In the genomic region with DNA sequence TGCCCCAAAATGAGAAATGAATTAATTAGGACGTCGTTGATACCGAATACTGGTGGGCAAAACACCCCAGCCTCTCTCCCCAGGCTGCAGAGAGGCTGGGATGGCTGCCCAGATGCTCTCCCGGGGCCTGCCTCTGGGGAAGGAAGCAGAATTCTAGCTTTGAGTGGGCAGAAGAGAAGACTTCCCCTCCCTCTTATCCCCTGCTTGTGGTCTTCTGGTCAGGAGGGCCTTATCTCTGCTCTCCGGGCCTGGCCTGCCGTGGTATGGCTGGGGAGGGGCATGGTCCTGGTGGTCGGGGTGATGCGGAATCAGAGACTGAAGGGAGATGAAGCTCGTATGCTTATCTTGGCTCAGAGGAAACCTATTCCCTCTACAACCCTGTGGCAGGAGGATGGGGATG, we compare ENCODE assay signal across 1 cellular context.
TF ChIP-seq lines count a peak whose summit lies in the region.

No MANE protein-coding gene starts in this region.

TF ChIP-seq in K562, 482 proteins besides CTCF, POLR2A, EP300 and RAD21 (continued from another document and continues in another):
- TF ChIP-seq, protein P1, sequence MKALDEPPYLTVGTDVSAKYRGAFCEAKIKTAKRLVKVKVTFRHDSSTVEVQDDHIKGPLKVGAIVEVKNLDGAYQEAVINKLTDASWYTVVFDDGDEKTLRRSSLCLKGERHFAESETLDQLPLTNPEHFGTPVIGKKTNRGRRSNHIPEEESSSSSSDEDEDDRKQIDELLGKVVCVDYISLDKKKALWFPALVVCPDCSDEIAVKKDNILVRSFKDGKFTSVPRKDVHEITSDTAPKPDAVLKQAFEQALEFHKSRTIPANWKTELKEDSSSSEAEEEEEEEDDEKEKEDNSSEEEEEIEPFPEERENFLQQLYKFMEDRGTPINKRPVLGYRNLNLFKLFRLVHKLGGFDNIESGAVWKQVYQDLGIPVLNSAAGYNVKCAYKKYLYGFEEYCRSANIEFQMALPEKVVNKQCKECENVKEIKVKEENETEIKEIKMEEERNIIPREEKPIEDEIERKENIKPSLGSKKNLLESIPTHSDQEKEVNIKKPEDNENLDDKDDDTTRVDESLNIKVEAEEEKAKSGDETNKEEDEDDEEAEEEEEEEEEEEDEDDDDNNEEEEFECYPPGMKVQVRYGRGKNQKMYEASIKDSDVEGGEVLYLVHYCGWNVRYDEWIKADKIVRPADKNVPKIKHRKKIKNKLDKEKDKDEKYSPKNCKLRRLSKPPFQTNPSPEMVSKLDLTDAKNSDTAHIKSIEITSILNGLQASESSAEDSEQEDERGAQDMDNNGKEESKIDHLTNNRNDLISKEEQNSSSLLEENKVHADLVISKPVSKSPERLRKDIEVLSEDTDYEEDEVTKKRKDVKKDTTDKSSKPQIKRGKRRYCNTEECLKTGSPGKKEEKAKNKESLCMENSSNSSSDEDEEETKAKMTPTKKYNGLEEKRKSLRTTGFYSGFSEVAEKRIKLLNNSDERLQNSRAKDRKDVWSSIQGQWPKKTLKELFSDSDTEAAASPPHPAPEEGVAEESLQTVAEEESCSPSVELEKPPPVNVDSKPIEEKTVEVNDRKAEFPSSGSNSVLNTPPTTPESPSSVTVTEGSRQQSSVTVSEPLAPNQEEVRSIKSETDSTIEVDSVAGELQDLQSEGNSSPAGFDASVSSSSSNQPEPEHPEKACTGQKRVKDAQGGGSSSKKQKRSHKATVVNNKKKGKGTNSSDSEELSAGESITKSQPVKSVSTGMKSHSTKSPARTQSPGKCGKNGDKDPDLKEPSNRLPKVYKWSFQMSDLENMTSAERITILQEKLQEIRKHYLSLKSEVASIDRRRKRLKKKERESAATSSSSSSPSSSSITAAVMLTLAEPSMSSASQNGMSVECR (CRISPR knock-in tag; IDR thresholded peaks at IDR 0.05) = no peak
- TF ChIP-seq, protein P2, sequence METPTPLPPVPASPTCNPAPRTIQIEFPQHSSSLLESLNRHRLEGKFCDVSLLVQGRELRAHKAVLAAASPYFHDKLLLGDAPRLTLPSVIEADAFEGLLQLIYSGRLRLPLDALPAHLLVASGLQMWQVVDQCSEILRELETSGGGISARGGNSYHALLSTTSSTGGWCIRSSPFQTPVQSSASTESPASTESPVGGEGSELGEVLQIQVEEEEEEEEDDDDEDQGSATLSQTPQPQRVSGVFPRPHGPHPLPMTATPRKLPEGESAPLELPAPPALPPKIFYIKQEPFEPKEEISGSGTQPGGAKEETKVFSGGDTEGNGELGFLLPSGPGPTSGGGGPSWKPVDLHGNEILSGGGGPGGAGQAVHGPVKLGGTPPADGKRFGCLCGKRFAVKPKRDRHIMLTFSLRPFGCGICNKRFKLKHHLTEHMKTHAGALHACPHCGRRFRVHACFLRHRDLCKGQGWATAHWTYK (CRISPR knock-in tag; IDR thresholded peaks at IDR 0.05) = no peak
- TF ChIP-seq ZNF77 (CRISPR knock-in tag; IDR thresholded peaks at IDR 0.05) (no peak), CBX3 (IDR thresholded peaks at IDR 0.05; ENCODE audit: borderline replicate concordance in 1 of 2, low read length in 2 of 2) (no peak), SMARCE1 (IDR thresholded peaks at IDR 0.05) (peak; percentile 84), NFE2 (IDR thresholded peaks at IDR 0.05; ENCODE audit: low read depth) (no peak), ZNF699 (CRISPR knock-in tag; IDR thresholded peaks at IDR 0.05; ENCODE audit: insufficient replicate concordance) (no peak), ZNF707 (CRISPR knock-in tag; conservative IDR thresholded peaks at IDR 0.05) (no peak), ZNF175 (CRISPR knock-in tag; IDR thresholded peaks at IDR 0.05; ENCODE audit: low read depth) (no peak), ZFP1 (CRISPR knock-in tag; IDR thresholded peaks at IDR 0.05) (no peak), SLC30A9 (CRISPR knock-in tag; IDR thresholded peaks at IDR 0.05) (no peak), HDAC3 (IDR thresholded peaks at IDR 0.05; ENCODE audit: borderline replicate concordance, partially characterized antibody) (peak; percentile 21), KAT8 (IDR thresholded peaks at IDR 0.05; ENCODE audit: low read depth) (no peak), BRD9 (IDR thresholded peaks at IDR 0.05; ENCODE audit: low read depth, partially characterized antibody) (no peak), NCOA1 (IDR thresholded peaks at IDR 0.05; ENCODE audit: low read depth) (no peak), YY1 (IDR thresholded peaks at IDR 0.05; ENCODE audit: borderline replicate concordance in 1 of 3, control insufficient read depth in 1 of 3, extremely low read depth in 1 of 3, insufficient read depth in 3 of 3, insufficient read length in 1 of 3, insufficient replicate concordance in 2 of 3, low read depth in 1 of 3, low read length in 2 of 3) (no peak)
- TF ChIP-seq, protein P3, sequence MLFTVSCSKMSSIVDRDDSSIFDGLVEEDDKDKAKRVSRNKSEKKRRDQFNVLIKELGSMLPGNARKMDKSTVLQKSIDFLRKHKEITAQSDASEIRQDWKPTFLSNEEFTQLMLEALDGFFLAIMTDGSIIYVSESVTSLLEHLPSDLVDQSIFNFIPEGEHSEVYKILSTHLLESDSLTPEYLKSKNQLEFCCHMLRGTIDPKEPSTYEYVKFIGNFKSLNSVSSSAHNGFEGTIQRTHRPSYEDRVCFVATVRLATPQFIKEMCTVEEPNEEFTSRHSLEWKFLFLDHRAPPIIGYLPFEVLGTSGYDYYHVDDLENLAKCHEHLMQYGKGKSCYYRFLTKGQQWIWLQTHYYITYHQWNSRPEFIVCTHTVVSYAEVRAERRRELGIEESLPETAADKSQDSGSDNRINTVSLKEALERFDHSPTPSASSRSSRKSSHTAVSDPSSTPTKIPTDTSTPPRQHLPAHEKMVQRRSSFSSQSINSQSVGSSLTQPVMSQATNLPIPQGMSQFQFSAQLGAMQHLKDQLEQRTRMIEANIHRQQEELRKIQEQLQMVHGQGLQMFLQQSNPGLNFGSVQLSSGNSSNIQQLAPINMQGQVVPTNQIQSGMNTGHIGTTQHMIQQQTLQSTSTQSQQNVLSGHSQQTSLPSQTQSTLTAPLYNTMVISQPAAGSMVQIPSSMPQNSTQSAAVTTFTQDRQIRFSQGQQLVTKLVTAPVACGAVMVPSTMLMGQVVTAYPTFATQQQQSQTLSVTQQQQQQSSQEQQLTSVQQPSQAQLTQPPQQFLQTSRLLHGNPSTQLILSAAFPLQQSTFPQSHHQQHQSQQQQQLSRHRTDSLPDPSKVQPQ (CRISPR knock-in tag; IDR thresholded peaks at IDR 0.05; ENCODE audit: borderline replicate concordance) = no peak
- TF ChIP-seq, protein P4, sequence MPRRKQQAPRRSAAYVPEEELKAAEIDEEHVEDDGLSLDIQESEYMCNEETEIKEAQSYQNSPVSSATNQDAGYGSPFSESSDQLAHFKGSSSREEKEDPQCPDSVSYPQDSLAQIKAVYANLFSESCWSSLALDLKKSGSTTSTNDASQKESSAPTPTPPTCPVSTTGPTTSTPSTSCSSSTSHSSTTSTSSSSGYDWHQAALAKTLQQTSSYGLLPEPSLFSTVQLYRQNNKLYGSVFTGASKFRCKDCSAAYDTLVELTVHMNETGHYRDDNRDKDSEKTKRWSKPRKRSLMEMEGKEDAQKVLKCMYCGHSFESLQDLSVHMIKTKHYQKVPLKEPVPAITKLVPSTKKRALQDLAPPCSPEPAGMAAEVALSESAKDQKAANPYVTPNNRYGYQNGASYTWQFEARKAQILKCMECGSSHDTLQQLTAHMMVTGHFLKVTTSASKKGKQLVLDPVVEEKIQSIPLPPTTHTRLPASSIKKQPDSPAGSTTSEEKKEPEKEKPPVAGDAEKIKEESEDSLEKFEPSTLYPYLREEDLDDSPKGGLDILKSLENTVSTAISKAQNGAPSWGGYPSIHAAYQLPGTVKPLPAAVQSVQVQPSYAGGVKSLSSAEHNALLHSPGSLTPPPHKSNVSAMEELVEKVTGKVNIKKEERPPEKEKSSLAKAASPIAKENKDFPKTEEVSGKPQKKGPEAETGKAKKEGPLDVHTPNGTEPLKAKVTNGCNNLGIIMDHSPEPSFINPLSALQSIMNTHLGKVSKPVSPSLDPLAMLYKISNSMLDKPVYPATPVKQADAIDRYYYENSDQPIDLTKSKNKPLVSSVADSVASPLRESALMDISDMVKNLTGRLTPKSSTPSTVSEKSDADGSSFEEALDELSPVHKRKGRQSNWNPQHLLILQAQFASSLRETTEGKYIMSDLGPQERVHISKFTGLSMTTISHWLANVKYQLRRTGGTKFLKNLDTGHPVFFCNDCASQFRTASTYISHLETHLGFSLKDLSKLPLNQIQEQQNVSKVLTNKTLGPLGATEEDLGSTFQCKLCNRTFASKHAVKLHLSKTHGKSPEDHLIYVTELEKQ (CRISPR knock-in tag; IDR thresholded peaks at IDR 0.05) = no peak
- TF ChIP-seq, protein P5, sequence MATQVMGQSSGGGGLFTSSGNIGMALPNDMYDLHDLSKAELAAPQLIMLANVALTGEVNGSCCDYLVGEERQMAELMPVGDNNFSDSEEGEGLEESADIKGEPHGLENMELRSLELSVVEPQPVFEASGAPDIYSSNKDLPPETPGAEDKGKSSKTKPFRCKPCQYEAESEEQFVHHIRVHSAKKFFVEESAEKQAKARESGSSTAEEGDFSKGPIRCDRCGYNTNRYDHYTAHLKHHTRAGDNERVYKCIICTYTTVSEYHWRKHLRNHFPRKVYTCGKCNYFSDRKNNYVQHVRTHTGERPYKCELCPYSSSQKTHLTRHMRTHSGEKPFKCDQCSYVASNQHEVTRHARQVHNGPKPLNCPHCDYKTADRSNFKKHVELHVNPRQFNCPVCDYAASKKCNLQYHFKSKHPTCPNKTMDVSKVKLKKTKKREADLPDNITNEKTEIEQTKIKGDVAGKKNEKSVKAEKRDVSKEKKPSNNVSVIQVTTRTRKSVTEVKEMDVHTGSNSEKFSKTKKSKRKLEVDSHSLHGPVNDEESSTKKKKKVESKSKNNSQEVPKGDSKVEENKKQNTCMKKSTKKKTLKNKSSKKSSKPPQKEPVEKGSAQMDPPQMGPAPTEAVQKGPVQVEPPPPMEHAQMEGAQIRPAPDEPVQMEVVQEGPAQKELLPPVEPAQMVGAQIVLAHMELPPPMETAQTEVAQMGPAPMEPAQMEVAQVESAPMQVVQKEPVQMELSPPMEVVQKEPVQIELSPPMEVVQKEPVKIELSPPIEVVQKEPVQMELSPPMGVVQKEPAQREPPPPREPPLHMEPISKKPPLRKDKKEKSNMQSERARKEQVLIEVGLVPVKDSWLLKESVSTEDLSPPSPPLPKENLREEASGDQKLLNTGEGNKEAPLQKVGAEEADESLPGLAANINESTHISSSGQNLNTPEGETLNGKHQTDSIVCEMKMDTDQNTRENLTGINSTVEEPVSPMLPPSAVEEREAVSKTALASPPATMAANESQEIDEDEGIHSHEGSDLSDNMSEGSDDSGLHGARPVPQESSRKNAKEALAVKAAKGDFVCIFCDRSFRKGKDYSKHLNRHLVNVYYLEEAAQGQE (CRISPR knock-in tag; IDR thresholded peaks at IDR 0.05; ENCODE audit: low read depth) = no peak
- TF ChIP-seq, protein P6, sequence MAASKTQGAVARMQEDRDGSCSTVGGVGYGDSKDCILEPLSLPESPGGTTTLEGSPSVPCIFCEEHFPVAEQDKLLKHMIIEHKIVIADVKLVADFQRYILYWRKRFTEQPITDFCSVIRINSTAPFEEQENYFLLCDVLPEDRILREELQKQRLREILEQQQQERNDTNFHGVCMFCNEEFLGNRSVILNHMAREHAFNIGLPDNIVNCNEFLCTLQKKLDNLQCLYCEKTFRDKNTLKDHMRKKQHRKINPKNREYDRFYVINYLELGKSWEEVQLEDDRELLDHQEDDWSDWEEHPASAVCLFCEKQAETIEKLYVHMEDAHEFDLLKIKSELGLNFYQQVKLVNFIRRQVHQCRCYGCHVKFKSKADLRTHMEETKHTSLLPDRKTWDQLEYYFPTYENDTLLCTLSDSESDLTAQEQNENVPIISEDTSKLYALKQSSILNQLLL (CRISPR knock-in tag; IDR thresholded peaks at IDR 0.05; ENCODE audit: borderline replicate concordance) = no peak
- TF ChIP-seq, protein P7, sequence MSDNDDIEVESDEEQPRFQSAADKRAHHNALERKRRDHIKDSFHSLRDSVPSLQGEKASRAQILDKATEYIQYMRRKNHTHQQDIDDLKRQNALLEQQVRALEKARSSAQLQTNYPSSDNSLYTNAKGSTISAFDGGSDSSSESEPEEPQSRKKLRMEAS (CRISPR knock-in tag; IDR thresholded peaks at IDR 0.05) = peak; percentile 55; the same call in 1 of the 2 replicates
- TF ChIP-seq, protein P8, sequence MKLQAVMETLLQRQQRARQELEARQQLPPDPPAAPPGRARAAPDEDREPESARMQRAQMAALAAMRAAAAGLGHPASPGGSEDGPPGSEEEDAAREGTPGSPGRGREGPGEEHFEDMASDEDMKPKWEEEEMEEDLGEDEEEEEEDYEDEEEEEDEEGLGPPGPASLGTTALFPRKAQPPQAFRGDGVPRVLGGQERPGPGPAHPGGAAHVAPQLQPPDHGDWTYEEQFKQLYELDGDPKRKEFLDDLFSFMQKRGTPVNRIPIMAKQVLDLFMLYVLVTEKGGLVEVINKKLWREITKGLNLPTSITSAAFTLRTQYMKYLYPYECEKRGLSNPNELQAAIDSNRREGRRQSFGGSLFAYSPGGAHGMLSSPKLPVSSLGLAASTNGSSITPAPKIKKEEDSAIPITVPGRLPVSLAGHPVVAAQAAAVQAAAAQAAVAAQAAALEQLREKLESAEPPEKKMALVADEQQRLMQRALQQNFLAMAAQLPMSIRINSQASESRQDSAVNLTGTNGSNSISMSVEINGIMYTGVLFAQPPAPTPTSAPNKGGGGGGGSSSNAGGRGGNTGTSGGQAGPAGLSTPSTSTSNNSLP (IDR thresholded peaks at IDR 0.05; ENCODE audit: borderline replicate concordance, low read depth, low read length) = no peak
- TF ChIP-seq, protein P9, sequence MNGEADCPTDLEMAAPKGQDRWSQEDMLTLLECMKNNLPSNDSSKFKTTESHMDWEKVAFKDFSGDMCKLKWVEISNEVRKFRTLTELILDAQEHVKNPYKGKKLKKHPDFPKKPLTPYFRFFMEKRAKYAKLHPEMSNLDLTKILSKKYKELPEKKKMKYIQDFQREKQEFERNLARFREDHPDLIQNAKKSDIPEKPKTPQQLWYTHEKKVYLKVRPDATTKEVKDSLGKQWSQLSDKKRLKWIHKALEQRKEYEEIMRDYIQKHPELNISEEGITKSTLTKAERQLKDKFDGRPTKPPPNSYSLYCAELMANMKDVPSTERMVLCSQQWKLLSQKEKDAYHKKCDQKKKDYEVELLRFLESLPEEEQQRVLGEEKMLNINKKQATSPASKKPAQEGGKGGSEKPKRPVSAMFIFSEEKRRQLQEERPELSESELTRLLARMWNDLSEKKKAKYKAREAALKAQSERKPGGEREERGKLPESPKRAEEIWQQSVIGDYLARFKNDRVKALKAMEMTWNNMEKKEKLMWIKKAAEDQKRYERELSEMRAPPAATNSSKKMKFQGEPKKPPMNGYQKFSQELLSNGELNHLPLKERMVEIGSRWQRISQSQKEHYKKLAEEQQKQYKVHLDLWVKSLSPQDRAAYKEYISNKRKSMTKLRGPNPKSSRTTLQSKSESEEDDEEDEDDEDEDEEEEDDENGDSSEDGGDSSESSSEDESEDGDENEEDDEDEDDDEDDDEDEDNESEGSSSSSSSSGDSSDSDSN (IDR thresholded peaks at IDR 0.05; ENCODE audit: borderline replicate concordance in 1 of 2, low read depth in 2 of 2, low read length in 2 of 2) = peak in 1 of 2 experiments; percentile 66; a peak in 1 of 4 replicates
- TF ChIP-seq, protein P10, sequence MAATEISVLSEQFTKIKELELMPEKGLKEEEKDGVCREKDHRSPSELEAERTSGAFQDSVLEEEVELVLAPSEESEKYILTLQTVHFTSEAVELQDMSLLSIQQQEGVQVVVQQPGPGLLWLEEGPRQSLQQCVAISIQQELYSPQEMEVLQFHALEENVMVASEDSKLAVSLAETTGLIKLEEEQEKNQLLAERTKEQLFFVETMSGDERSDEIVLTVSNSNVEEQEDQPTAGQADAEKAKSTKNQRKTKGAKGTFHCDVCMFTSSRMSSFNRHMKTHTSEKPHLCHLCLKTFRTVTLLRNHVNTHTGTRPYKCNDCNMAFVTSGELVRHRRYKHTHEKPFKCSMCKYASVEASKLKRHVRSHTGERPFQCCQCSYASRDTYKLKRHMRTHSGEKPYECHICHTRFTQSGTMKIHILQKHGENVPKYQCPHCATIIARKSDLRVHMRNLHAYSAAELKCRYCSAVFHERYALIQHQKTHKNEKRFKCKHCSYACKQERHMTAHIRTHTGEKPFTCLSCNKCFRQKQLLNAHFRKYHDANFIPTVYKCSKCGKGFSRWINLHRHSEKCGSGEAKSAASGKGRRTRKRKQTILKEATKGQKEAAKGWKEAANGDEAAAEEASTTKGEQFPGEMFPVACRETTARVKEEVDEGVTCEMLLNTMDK (IDR thresholded peaks at IDR 0.05; ENCODE audit: borderline replicate concordance, insufficient read depth, low read depth, low read length, poor library complexity, severe bottlenecking) = no peak
